ENCODE assay signal across 8 cellular contexts in the genomic region with DNA sequence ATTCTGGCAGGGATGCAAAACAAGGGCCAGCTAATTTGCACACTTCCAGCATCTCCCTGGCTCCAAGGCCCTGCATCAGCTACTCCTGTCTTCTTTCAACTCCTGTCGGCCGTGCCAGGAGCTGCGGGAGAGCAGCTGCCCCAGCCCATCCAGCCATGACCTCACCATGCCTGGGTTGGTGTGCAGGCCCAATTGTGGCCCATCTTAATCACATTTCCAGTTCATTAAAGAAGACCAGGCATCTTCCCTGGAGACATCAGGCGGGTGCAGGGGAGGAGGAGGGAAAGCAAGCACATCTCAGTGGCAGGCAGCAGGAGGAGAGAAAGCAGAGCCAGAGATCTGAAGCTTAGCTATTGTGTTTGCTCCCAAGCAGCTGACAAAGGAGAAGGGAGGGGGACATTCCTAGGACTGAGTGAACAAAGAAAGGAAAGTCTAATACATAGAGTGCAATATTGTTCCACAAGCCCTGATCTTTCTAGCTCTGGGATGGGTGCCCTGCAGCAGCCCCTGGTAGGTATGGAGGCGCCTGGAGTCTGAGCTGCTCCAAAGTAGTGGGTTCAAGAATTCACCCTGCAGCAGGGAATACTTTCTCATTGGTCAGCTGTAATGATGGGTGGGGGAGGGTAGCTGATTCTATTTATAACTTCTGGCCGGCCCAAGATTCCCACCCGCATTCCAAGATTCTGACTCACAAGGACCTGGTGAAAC. TPM values are rescaled to one million over a fixed set of nuclear protein-coding genes. Genes with fewer than 3 reads are reported as not detected.
DNase-seq lines count a peak whose midpoint lies in the region; ATAC-seq and TF ChIP-seq lines count a peak whose summit lies in the region.

No MANE protein-coding gene starts in this region.

- TF ChIP-seq CTCF in heart right ventricle (IDR thresholded peaks at IDR 0.05) = peak in 1 of 9 donors; percentile 17

- no peak overlapping the region for H3K4me3 ChIP-seq in heart right ventricle

- H3K9me3 ChIP-seq in heart right ventricle = no peaks in the 10 kb centered on the region

- 41 to 42% methylated on average over 7 of the region's 7 CpGs for WGBS in heart right ventricle, 2 donors

- H3K27ac ChIP-seq in heart right ventricle = peak overlapping the region in 6 of 10 donors; percentile 57 to 78 (median 69)

- DNase-seq in ELR (ENCODE audit: low read depth) (peak; percentile 78), SW 1271 (lab: John Stamatoyannopoulos, UW) (peak; percentile 10 to 61), heart right ventricle (no peak), pons (ENCODE audit: low spot score) (peak; percentile 77), NCI-H2081 (lab: John Stamatoyannopoulos, UW) (no peak), NCI-H774 (lab: John Stamatoyannopoulos, UW) (no peak), DMS53 treated with DMSO at 0.1 percent for 48 hours (lab: John Stamatoyannopoulos, UW; ENCODE audit: unreplicated experiment) (no peak)

- peak; percentile 36 to 72 (median 63) for ATAC-seq in heart right ventricle
- no peak for ATAC-seq in HG03045 (IDR thresholded peaks at IDR 0.05; ENCODE audit: unreplicated experiment)

- H3K27me3 ChIP-seq in heart right ventricle = peaks cover 0 to 4% (median 0%) of the 10 kb centered on the region in 7 donors

- intact Hi-C loops in heart right ventricle (cut with DNase I) = no loop called here

- H3K4me1 ChIP-seq in heart right ventricle = peaks cover 10 to 100% (median 55%) of the 10 kb centered on the region in 9 donors

- peaks cover 0 to 38% (median 0%) of the 10 kb centered on the region in 9 donors for H3K36me3 ChIP-seq in heart right ventricle

RNA-seq across cellular contexts. Expression of a gene that starts 40.1 kb away (rescaled TPM):
- total RNA-seq in heart right ventricle = 100 to 1,000 TPM; 163 to 480 (median 275) TPM
- polyA plus RNA-seq in heart right ventricle = 100 to 1,000 TPM; 104 to 254 TPM

Comparison
In these comparisons a context has a peak if more than half of its experiments do, and no peak if none do; other contexts are left out.
1. DNase-seq: peak in ELR (single experiment), SW 1271 (2 of 2) and pons (single experiment); none in heart right ventricle (0 of 2), NCI-H2081 (0 of 2), NCI-H774 (single experiment) and DMS53 treated with DMSO at 0.1 percent for 48 hours (single experiment).